8 cellular contexts compared by ENCODE assay signal in the genomic region with DNA sequence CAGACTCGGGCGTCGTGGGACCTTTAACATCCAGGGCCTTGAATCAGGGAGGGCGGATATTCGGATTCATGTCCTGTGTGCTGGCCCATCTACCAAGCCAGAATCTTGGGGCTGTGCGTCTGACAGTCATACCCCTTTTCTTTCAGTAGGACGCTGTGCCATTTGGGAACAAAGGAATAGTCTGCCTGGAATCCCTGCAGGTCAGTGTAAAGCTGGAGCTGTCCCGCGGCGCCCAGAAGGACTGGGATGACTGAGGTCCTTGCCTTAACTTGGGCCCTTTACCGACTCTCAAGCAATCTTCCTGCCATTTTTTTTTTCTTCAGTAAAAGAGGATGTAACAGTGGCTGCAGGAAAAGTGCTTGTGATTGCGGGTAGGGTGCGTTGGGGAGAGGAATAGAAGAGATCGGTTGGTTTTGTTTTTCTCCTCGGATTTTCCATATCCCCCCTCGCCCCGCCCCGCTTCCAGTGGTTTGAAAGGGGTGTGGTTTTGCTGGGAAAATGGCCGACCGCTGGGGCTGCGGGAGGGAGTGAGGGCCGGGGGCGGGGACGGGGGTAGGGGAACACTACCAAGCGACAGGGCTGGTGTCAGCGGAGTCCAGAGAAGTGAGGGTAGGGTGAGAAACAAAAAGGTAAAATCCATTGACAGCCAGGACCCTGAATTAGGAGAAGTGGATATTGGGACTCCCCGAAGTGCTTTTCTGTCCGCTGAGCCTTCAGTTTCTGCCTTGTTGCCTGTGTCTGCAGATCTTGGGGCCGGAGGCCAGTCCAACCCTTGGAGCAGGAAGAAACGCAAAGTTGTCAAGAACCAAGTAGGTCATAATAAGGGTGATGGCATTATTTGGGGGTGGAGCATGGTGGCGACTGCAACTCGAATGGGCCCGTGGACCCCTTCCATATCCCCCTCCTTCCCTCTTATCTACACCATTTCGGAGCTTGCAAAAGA. TPM values are rescaled to one million over a fixed set of nuclear protein-coding genes. Genes with fewer than 3 reads are reported as not detected.
A peak's percentile ranks its signal among the peaks of the same experiment; 100 is the strongest.
DNase-seq lines count a peak whose midpoint lies in the region.

No MANE protein-coding gene starts in this region.

- peaks cover 0 to 2% (median 0%) of the 10 kb centered on the region in 6 donors for H3K9me3 Mint-ChIP-seq in immature natural killer cell

- peaks cover 6 to 15% (median 7%) of the 10 kb centered on the region in 3 donors for H3K27me3 Mint-ChIP-seq in immature natural killer cell (ENCODE audit: low read depth in 3 of 3)

- peak overlapping the region; percentile 18 to 80 (median 67) for H3K4me3 Mint-ChIP-seq in immature natural killer cell

- H3K36me3 Mint-ChIP-seq in immature natural killer cell: no peaks in the 10 kb centered on the region

- peak; percentile 34 for DNase-seq in Daoy (ENCODE audit: low read depth)
- peak; percentile 28 for DNase-seq in NCI-H2107 (lab: John Stamatoyannopoulos, UW)
- DNase-seq in cerebellar cortex (ENCODE audit: low spot score): peak; percentile 17
- no peak for DNase-seq in immature natural killer cell
- DNase-seq in skeletal muscle cell (ENCODE audit: low read depth): peak; percentile 3
- DNase-seq in effector CD4-positive, alpha-beta T cell: no peak
- no peak for DNase-seq in GM19240 (ENCODE audit: insufficient read length, low spot score)
- no peak for DNase-seq in NCI-H2081 (lab: John Stamatoyannopoulos, UW)

- H3K4me1 Mint-ChIP-seq in immature natural killer cell: peaks cover 7 to 11% of the 10 kb centered on the region in 2 donors

- peak overlapping the region; percentile 64 for H3K4me3 ChIP-seq in skeletal muscle cell (ENCODE audit: low read depth, low read length)

- no peak overlapping the region for H3K27ac Mint-ChIP-seq in immature natural killer cell

RNA-seq across cellular contexts. Expression of a gene that starts 0.7 kb away (rescaled TPM):
- total RNA-seq in Daoy (2014; rRNA removed; shearing (Covaris generic)): 12.1 and 14.7 TPM in 2 replicates
- under 1 TPM in 2 of 3 donors, not detected in 1; 0.14 to 0.21 TPM for polyA plus RNA-seq in immature natural killer cell

Comparison
In these comparisons a context has a peak if more than half of its experiments do, and no peak if none do; other contexts are left out.
1. DNase-seq: peak in Daoy (single experiment), NCI-H2107 (single experiment), cerebellar cortex (single experiment) and skeletal muscle cell (single experiment); none in immature natural killer cell (0 of 3), effector CD4-positive, alpha-beta T cell (single experiment), GM19240 (single experiment) and NCI-H2081 (0 of 2).